In the genomic region with DNA sequence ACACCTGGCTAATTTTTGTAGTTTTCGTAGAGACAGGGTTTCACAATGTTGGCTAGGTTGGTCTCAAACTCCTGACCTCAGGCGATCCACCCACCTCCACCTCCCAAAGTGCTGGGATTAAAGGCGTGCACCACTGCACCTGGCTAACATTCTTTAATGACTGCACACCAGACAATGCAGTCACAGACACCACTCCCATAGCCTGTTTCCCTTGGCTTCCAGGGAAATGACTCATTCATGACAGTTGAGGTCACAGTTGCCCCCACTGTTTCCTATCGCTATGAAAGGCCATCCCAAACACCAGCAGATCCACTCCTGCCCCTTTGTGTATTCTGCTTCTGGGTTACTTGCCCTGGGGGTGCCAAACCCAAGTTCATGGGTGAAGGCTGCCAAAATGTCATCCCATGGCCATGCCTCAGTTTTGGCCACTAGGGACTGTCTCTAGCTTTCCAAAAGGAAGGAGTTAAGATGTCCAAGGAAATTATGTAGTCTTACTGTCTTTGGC, we compare ENCODE assay signal across 9 cellular contexts. TPM values are rescaled to one million over a fixed set of nuclear protein-coding genes. Genes with fewer than 3 reads are reported as not detected.
DNase-seq lines count a peak whose midpoint lies in the region; ATAC-seq and TF ChIP-seq lines count a peak whose summit lies in the region.
"Had no signal": no experiment of that assay in that cellular context is flagged by ENCODE, and none has a peak within 500 bp of the region (broad histone marks: within the 10 kb centered on the region; RNA-seq: fewer than 3 reads in every experiment).

No MANE protein-coding gene starts in this region.

- H3K27ac ChIP-seq in cardiac muscle cell (no peak overlapping the region), thyroid gland (peak overlapping the region; percentile 86 to 94 (median 87)), stomach (peak overlapping the region in 2 of 5 donors; percentile 50 to 97)

- TF ChIP-seq POLR2A in thyroid gland (IDR thresholded peaks at IDR 0.05) (no peak), stomach (IDR thresholded peaks at IDR 0.05) (no peak)

- peak; percentile 23 for TF ChIP-seq CTCF in cardiac muscle cell (IDR thresholded peaks at IDR 0.05; ENCODE audit: low read depth, low read length)
- peak; percentile 27 for TF ChIP-seq CTCF in fibroblast of villous mesenchyme (IDR thresholded peaks at IDR 0.05; ENCODE audit: insufficient read depth, low read depth, low read length)
- peak in 2 of 6 experiments; percentile 7 to 24 for TF ChIP-seq CTCF in thyroid gland (IDR thresholded peaks at IDR 0.05)
- no peak for TF ChIP-seq CTCF in stomach (IDR thresholded peaks at IDR 0.05)

- H3K4me1 ChIP-seq in cardiac muscle cell (ENCODE audit: low read depth) (peaks cover 14% of the 10 kb centered on the region), thyroid gland (peaks cover 44 to 76% of the 10 kb centered on the region in 2 donors), stomach (peaks cover 0 to 59% (median 13%) of the 10 kb centered on the region in 4 donors)

- H3K36me3 ChIP-seq in cardiac muscle cell (no peaks in the 10 kb centered on the region), thyroid gland (no peaks in the 10 kb centered on the region), stomach (peaks cover 0 to 4% (median 2%) of the 10 kb centered on the region in 4 donors)

- TF ChIP-seq EP300 in stomach (IDR thresholded peaks at IDR 0.05), result no peak

- intact Hi-C loops in left ventricle myocardium superior (cut with micrococcal nuclease), result no loop called here
- intact Hi-C loops in thyroid gland (cut with DNase I), result loop anchor here (10.0 kb wide), 2 partner anchors 45 to 165 kb away; a partner anchor contains a TSS
- intact Hi-C loops in stomach (cut with DNase I; ENCODE audit: low total_unique reads), result loop anchor here (10.0 kb wide), 1 partner anchor 45 kb away; a partner anchor contains a TSS

- H3K27me3 ChIP-seq in cardiac muscle cell (no peaks in the 10 kb centered on the region), thyroid gland (no peaks in the 10 kb centered on the region), stomach (no peaks in the 10 kb centered on the region)

- DNase-seq in cardiac muscle cell (ENCODE audit: low read depth in 1 of 2, low spot score in 1 of 2) (peak in 1 of 2 donors; percentile 52), left ventricle myocardium superior (no peak), SW 1271 (lab: John Stamatoyannopoulos, UW) (peak; percentile 62 to 78), fibroblast of villous mesenchyme (ENCODE audit: low read depth) (peak; percentile 67), thyroid gland (peak; percentile 37 to 48), stomach (no peak)
- DNase-seq: NCI-H1105 had no signal

- H3K4me3 ChIP-seq in cardiac muscle cell (no peak overlapping the region), fibroblast of villous mesenchyme (ENCODE audit: low read depth, low read length) (no peak overlapping the region), thyroid gland (replicated peaks in 1 of 3) (no peak overlapping the region), stomach (no peak overlapping the region)

- ATAC-seq in left ventricle myocardium superior (no peak), GM18873 (IDR thresholded peaks at IDR 0.05; ENCODE audit: low FRiP score, unreplicated experiment) (no peak), HG02610 (IDR thresholded peaks at IDR 0.05; ENCODE audit: unreplicated experiment) (no peak)

- 52 to 83% methylated on average over 4 of the region's 4 CpGs for WGBS in thyroid gland, 2 donors
- WGBS in stomach, 5 donors, result 55 to 78% (median 66%) methylated on average over 4 of the region's 4 CpGs

- H3K9me3 ChIP-seq in cardiac muscle cell (ENCODE audit: low read depth) (no peaks in the 10 kb centered on the region), thyroid gland (no peaks in the 10 kb centered on the region), stomach (no peaks in the 10 kb centered on the region)

RNA-seq across cellular contexts. Expression of a gene that starts 8.7 kb away (rescaled TPM):
- total RNA-seq in cardiac muscle cell, result 42.8 TPM in 2 replicates
- polyA plus RNA-seq in cardiac muscle cell, result 46.9 and 52.7 TPM in 2 replicates
- 30.1 TPM for total RNA-seq in left ventricle myocardium superior
- 38.7 and 40.6 TPM in 2 replicates for total RNA-seq in fibroblast of villous mesenchyme
- total RNA-seq in thyroid gland, result 10 to 100 TPM; 75.4 to 99.5 (median 85.9) TPM
- 10 to 100 TPM; 17.9 to 96.0 (median 34.2) TPM for total RNA-seq in stomach
- 10 to 100 TPM; 37.0 to 45.8 (median 42.0) TPM for polyA plus RNA-seq in stomach

RNA-seq across cellular contexts. Expression of a gene that starts 48.2 kb away (rescaled TPM):
- total RNA-seq in cardiac muscle cell (11.2 and 14.0 TPM in 2 replicates), left ventricle myocardium superior (34.4 TPM), fibroblast of villous mesenchyme (21.9 and 27.2 TPM in 2 replicates), thyroid gland (100 to 1,000 TPM in 1 of 4 donors, 10 to 100 TPM in 3; 50.0 to 111 (median 76.7) TPM), stomach (10 to 100 TPM; 15.2 to 82.0 (median 53.8) TPM)
- polyA plus RNA-seq in cardiac muscle cell (34.4 and 44.1 TPM in 2 replicates), stomach (10 to 100 TPM; 17.3 to 20.6 (median 19.6) TPM)

Comparison
In these comparisons a context has a peak if more than half of its experiments do, and no peak if none do; other contexts are left out.
1. DNase-seq: peak in SW 1271 (2 of 2), fibroblast of villous mesenchyme (single experiment) and thyroid gland (2 of 2); none in left ventricle myocardium superior (single experiment) and stomach (single experiment).
2. CTCF ChIP-seq: peak in cardiac muscle cell (single experiment) and fibroblast of villous mesenchyme (single experiment); none in stomach (0 of 7).